ENCODE assay signal across 8 cellular contexts in the genomic region with DNA sequence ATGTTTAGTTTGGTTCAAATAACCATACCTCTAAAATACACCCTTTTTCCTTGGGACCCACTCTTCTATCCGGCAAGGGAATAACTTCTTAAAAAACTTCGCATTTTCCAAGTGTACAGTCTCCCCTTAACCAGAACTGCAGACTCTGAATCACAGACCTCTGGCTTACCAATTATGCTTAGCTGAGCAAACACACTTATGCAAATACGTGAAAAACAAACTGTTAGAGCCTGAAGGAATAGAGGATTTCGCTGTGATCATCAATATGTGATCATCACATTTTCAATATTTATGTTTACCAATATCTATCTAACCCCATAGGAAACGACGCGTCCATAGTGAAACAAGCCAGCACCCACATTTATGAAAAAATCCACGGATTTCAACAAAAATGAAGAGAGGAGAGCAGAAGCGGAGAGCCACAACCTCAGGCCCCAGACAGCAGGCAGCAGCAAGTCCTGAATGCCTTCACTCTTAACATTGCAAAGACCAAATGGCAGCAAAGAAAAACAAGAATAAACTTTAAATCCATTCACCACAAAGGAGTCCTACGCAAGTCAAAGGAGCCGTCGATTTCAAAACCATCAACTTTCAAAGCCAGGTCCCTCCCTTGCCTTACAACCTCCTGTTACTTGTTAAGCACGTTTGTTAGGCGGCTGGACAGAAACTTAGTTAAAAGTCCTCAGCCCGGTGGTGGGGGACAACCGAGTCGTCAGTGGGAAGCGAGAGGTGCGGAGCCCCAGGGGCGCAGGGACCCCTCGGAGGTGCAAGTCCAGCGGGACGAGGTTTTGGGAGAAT. TPM values are rescaled to one million over a fixed set of nuclear protein-coding genes. Genes with fewer than 3 reads are reported as not detected.
A peak's percentile ranks its signal among the peaks of the same experiment; 100 is the strongest.
DNase-seq lines count a peak whose midpoint lies in the region; ATAC-seq and TF ChIP-seq lines count a peak whose summit lies in the region.

No MANE protein-coding gene starts in this region.

- DNase-seq in A673 (ENCODE audit: low spot score) (peak; percentile 36), lung (ENCODE audit: low spot score) (no peak), upper lobe of right lung (no peak)
- DNase-seq in activated CD4-positive, alpha-beta T cell treated with anti-CD3 and anti-CD28 coated beads, Interleukin-2, amount 50 U/mL, for 4 hours = no peak

- no peaks in the 10 kb centered on the region for H3K36me3 ChIP-seq in A673 (ENCODE audit: insufficient read depth, low read length, poor library complexity, severe bottlenecking)
- H3K36me3 ChIP-seq in HUES64 (ENCODE audit: insufficient read depth, low read length) = no peaks in the 10 kb centered on the region
- H3K36me3 ChIP-seq in lung (ENCODE audit: control insufficient read depth in 2 of 2, insufficient read depth in 2 of 2, low read length in 2 of 2) = no peaks in the 10 kb centered on the region
- no peaks in the 10 kb centered on the region for H3K36me3 ChIP-seq in upper lobe of right lung

- POLR2A ChIA-PET in A673 (lab: Charles Lee; ENCODE audit: low non-redundant PET) = no interaction called here

- no TSS peak for BruUV-seq in A673 (replicated peaks; lab: Mats Ljungman, UMichigan)

- WGBS in HUES64 = 7% methylated on average over 23 of the region's 23 CpGs
- 12 to 13% methylated on average over 23 of the region's 23 CpGs for WGBS in lung, 2 donors

- peak overlapping the region; percentile 77 for H3K9ac ChIP-seq in HUES64 (ENCODE audit: low read depth, low read length)

- intact Hi-C loops in A673 (cut with micrococcal nuclease; ENCODE audit: unreplicated experiment) (loop anchor here (2.0 to 5.0 kb wide), 4 partner anchors 58 to 396 kb away; no protein-coding TSS in a partner anchor), upper lobe of right lung (cut with DNase I) (no loop called here)

- H3K9me3 ChIP-seq in A673 (ENCODE audit: low read depth, low read length, poor library complexity, severe bottlenecking) (no peaks in the 10 kb centered on the region), HUES64 (ENCODE audit: insufficient read depth, low read depth, low read length) (no peaks in the 10 kb centered on the region), lung (ENCODE audit: control insufficient read depth in 2 of 2, insufficient read depth in 1 of 2, low read length in 1 of 2) (peaks cover 0 to 3% of the 10 kb centered on the region in 2 donors), upper lobe of right lung (no peaks in the 10 kb centered on the region)

- TF ChIP-seq CTCF in A673 (conservative IDR thresholded peaks at IDR 0.05; ENCODE audit: low read depth, low read length) (no peak), lung (IDR thresholded peaks at IDR 0.05; ENCODE audit: control extremely low read depth, extremely low read depth) (no peak), upper lobe of right lung (IDR thresholded peaks at IDR 0.05) (no peak)

- CTCF ChIA-PET in A673 (lab: Charles Lee) = interaction anchor here (1.7 kb wide), 1 partner anchor 60 kb away, joined by 4 read pairs; no protein-coding TSS in a partner anchor

- H3K4me3 ChIP-seq in A673 (ENCODE audit: low read depth, low read length, poor library complexity, severe bottlenecking) = peak overlapping the region; percentile 87
- H3K4me3 ChIP-seq in HUES64 (ENCODE audit: low read length) = peak overlapping the region; percentile 60
- peak overlapping the region; percentile 34 for H3K4me3 ChIP-seq in lung
- peak overlapping the region; percentile 60 for H3K4me3 ChIP-seq in upper lobe of right lung

- H3K27ac ChIP-seq in A673 (ENCODE audit: low read depth, low read length, poor library complexity, severe bottlenecking) = peak overlapping the region; percentile 76
- H3K27ac ChIP-seq in HUES64 (ENCODE audit: low read depth, low read length) = no peak overlapping the region
- peak overlapping the region; percentile 91 for H3K27ac ChIP-seq in cingulate gyrus (ENCODE audit: low read depth, low read length)
- H3K27ac ChIP-seq in lung (ENCODE audit: low read depth in 1 of 2, low read length in 1 of 2) = peak overlapping the region in 1 of 2 donors; percentile 43
- peak overlapping the region; percentile 76 for H3K27ac ChIP-seq in upper lobe of right lung

- ATAC-seq in lung (ENCODE audit: insufficient read depth, low FRiP score) (no peak), upper lobe of right lung (peak; percentile 3), HG03342 (IDR thresholded peaks at IDR 0.05; ENCODE audit: unreplicated experiment) (no peak), HG03045 (IDR thresholded peaks at IDR 0.05; ENCODE audit: unreplicated experiment) (no peak)

- H3K4me1 ChIP-seq in A673 (ENCODE audit: insufficient read depth, low read length, poor library complexity, severe bottlenecking) (peaks cover 30% of the 10 kb centered on the region), HUES64 (ENCODE audit: insufficient read depth, low read length) (peaks cover 7% of the 10 kb centered on the region; the same call in 1 of the 2 replicates), lung (ENCODE audit: control insufficient read depth in 2 of 2, insufficient read depth in 2 of 2, low read length in 2 of 2) (peaks cover 0 to 3% of the 10 kb centered on the region in 2 donors), upper lobe of right lung (no peaks in the 10 kb centered on the region)

- H3K27me3 ChIP-seq in A673 (replicated peaks; ENCODE audit: insufficient read depth, low read depth, low read length, poor library complexity) = no peaks in the 10 kb centered on the region
- peaks cover 32% of the 10 kb centered on the region for H3K27me3 ChIP-seq in HUES64 (ENCODE audit: insufficient read depth, low read length)
- H3K27me3 ChIP-seq in lung (ENCODE audit: control insufficient read depth, insufficient read depth) = no peaks in the 10 kb centered on the region
- H3K27me3 ChIP-seq in upper lobe of right lung = peaks cover 13% of the 10 kb centered on the region

RNA-seq across cellular contexts. Expression of a gene that starts 1.1 kb away (rescaled TPM):
- total RNA-seq in A673 (2021) (28.3 and 29.0 TPM in 2 replicates), lung (10 to 100 TPM; 32.6 to 47.6 TPM), upper lobe of right lung (18.2 TPM)
- 2.5 TPM for polyA plus RNA-seq in HUES64 (2013, experiment 1 of 2)
- polyA plus RNA-seq in HUES64 (2013, experiment 2 of 2) = 2.3 TPM
- polyA plus RNA-seq in lung = 10 to 100 TPM in 1 of 2 donors, 1 to 10 TPM in 1; 5.2 to 14.0 TPM

Comparison
In these comparisons a context has a peak if more than half of its experiments do, and no peak if none do; other contexts are left out.
1. H3K4me3 ChIP-seq: peak in every context shown above with its lines; median percentile 87 in A673; 60 in HUES64; 60 in upper lobe of right lung; 34 in lung.